8 cellular contexts compared by ENCODE assay signal in genomic region chr5:64165500-64166200, GRCh38. TPM values are rescaled to one million over a fixed set of nuclear protein-coding genes. Genes with fewer than 3 reads are reported as not detected.
A peak's percentile ranks its signal among the peaks of the same experiment; 100 is the strongest.
DNase-seq lines count a peak whose midpoint lies in the region; ATAC-seq and TF ChIP-seq lines count a peak whose summit lies in the region.

RNF180 (plus strand) TSS chr5:64165843; CDS start chr5:64200808, 34,965 bp downstream.

- POLR2A ChIA-PET in CD4-positive, alpha-beta T cell (lab: Charles Lee): no interaction called here

- H3K4me1 Mint-ChIP-seq in CD4-positive, alpha-beta T cell (ENCODE audit: low read depth): peaks cover 9% of the 10 kb centered on the region
- H3K4me1 Mint-ChIP-seq in effector memory CD8-positive, alpha-beta T cell (ENCODE audit: low read depth in 2 of 2): no peaks in the 10 kb centered on the region

- H3K4me3 Mint-ChIP-seq in CD4-positive, alpha-beta T cell: no peak within 1 kb of the TSS
- H3K4me3 Mint-ChIP-seq in effector memory CD8-positive, alpha-beta T cell: peak within 1 kb of the TSS in 1 of 2 donors; percentile 48

- under 1% methylated on average over 76 of the region's 88 CpGs for WGBS in prostate gland

- peak; percentile 3 for DNase-seq in GM12865 (ENCODE audit: low read depth)
- peak in 1 of 2 donors; percentile 75 for DNase-seq in ascending aorta (ENCODE audit: low spot score in 2 of 2)
- DNase-seq in hepatic stellate cell (ENCODE audit: low spot score): peak; percentile 36
- peak; percentile 30 for DNase-seq in prostate gland (ENCODE audit: low spot score)
- no peak for DNase-seq in CD4-positive, alpha-beta T cell
- DNase-seq in effector memory CD8-positive, alpha-beta T cell: no peak

- peaks cover 44% of the 10 kb centered on the region for H3K27me3 Mint-ChIP-seq in CD4-positive, alpha-beta T cell
- H3K27me3 Mint-ChIP-seq in effector memory CD8-positive, alpha-beta T cell: peaks cover 7 to 30% of the 10 kb centered on the region in 2 donors

- intact Hi-C loops in ascending aorta (cut with DNase I) (loop anchor here (5.0 to 10.0 kb wide), 3 partner anchors 42 to 1559 kb away; partner anchors contain the start of genes NLN and SGTB), prostate gland (cut with DNase I) (no loop called here)
- intact Hi-C loops in CD4-positive, alpha-beta T cell (cut with DNase I, micrococcal nuclease): no loop called here

- no peaks in the 10 kb centered on the region for H3K36me3 Mint-ChIP-seq in CD4-positive, alpha-beta T cell (ENCODE audit: low read depth)
- no peaks in the 10 kb centered on the region for H3K36me3 Mint-ChIP-seq in effector memory CD8-positive, alpha-beta T cell (ENCODE audit: insufficient read depth)

- CTCF ChIA-PET in CD4-positive, alpha-beta T cell (lab: Charles Lee): no interaction called here

- H3K27ac ChIP-seq in ascending aorta: peak within 1 kb of the TSS; percentile 95 to 97
- peak within 1 kb of the TSS; percentile 85 to 87 for H3K27ac ChIP-seq in prostate gland
- H3K27ac ChIP-seq in CD4-positive, alpha-beta T cell (ENCODE audit: low read depth, low read length): no peak within 1 kb of the TSS

- H3K9me3 Mint-ChIP-seq in CD4-positive, alpha-beta T cell: no peaks in the 10 kb centered on the region
- peaks cover 0 to 7% of the 10 kb centered on the region in 2 donors for H3K9me3 Mint-ChIP-seq in effector memory CD8-positive, alpha-beta T cell

- no peak for TF ChIP-seq CTCF in GM12865 (IDR thresholded peaks at IDR 0.05; ENCODE audit: insufficient read depth, low read depth, low read length, missing control alignments)
- TF ChIP-seq CTCF in ascending aorta (IDR thresholded peaks at IDR 0.05): no peak
- TF ChIP-seq CTCF in prostate gland (IDR thresholded peaks at IDR 0.05): no peak
- TF ChIP-seq CTCF in CD4-positive, alpha-beta T cell (IDR thresholded peaks at IDR 0.05): no peak

- no peak within 1 kb of the TSS for H3K27ac Mint-ChIP-seq in CD4-positive, alpha-beta T cell
- no peak within 1 kb of the TSS for H3K27ac Mint-ChIP-seq in effector memory CD8-positive, alpha-beta T cell

- ATAC-seq in HG03460 (IDR thresholded peaks at IDR 0.05; ENCODE audit: unreplicated experiment): peak; percentile 43
- ATAC-seq in HG03108 (IDR thresholded peaks at IDR 0.05; ENCODE audit: unreplicated experiment): no peak
- no peak for ATAC-seq in CD4-positive, alpha-beta T cell (ENCODE audit: poor library complexity)
- ATAC-seq in effector memory CD8-positive, alpha-beta T cell (replicated peaks): no peak

- H3K4me1 ChIP-seq in ascending aorta (peaks cover 4 to 13% of the 10 kb centered on the region in 2 donors), prostate gland (replicated peaks) (no peaks in the 10 kb centered on the region)

- H3K36me3 ChIP-seq in ascending aorta (no peaks in the 10 kb centered on the region), prostate gland (no peaks in the 10 kb centered on the region)

- TF ChIP-seq POLR2A in prostate gland (IDR thresholded peaks at IDR 0.05): no peak

- H3K27me3 ChIP-seq in ascending aorta (no peaks in the 10 kb centered on the region), prostate gland (replicated peaks; ENCODE audit: insufficient read depth) (no peaks in the 10 kb centered on the region)
- peaks cover 47% of the 10 kb centered on the region for H3K27me3 ChIP-seq in CD4-positive, alpha-beta T cell (ENCODE audit: control insufficient read depth, insufficient read depth, low read length)

- H3K4me3 ChIP-seq in GM12865 (ENCODE audit: low read depth, low read length) (no peak within 1 kb of the TSS), ascending aorta (peak within 1 kb of the TSS; percentile 82 to 84), prostate gland (peak within 1 kb of the TSS; percentile 74 to 76)

- H3K9me3 ChIP-seq in ascending aorta (no peaks in the 10 kb centered on the region), prostate gland (no peaks in the 10 kb centered on the region)
- peaks cover 6% of the 10 kb centered on the region for H3K9me3 ChIP-seq in CD4-positive, alpha-beta T cell (ENCODE audit: control insufficient read depth, low read length)

RNA-seq across cellular contexts. Expression of gene RNF180, which starts in this region (rescaled TPM):
- total RNA-seq in ascending aorta (7.9 TPM), prostate gland (10 to 100 TPM; 15.1 to 18.0 TPM)
- total RNA-seq in CD4-positive, alpha-beta T cell: not detected

Comparison
In these comparisons a context has a peak if more than half of its experiments do, and no peak if none do; other contexts are left out.
1. DNase-seq: peak in GM12865 (single experiment), hepatic stellate cell (single experiment) and prostate gland (single experiment); none in CD4-positive, alpha-beta T cell (0 of 10) and effector memory CD8-positive, alpha-beta T cell (0 of 3).